ENCODE assay signal across 1 cellular context in genomic region chr1:9822897-9823692, GRCh38.
A peak's percentile ranks its signal among the peaks of the same experiment; 100 is the strongest.
TF ChIP-seq lines count a peak whose summit lies in the region.

No MANE protein-coding gene starts in this region.

TF ChIP-seq in HEK293, 187 proteins besides CTCF, POLR2A, EP300 and RAD21 (continued from another document):
- TF ChIP-seq ZNF488 (tag by site-specific recombination; IDR thresholded peaks at IDR 0.05) (no peak), ZNF561 (tag by site-specific recombination; IDR thresholded peaks at IDR 0.05; ENCODE audit: borderline replicate concordance) (0 out of 2 replicates have a peak, but pooled peaks have one; percentile 30), KLF16 (tag by site-specific recombination; IDR thresholded peaks at IDR 0.05) (peak; percentile 49; the same call in 1 of the 2 replicates), KLF8 (tag by site-specific recombination; IDR thresholded peaks at IDR 0.05) (0 out of 2 replicates have a peak, but pooled peaks have one; percentile 20), ZNF214 (tag by site-specific recombination; IDR thresholded peaks at IDR 0.05; ENCODE audit: borderline replicate concordance) (no peak), ZNF529 (tag by site-specific recombination; IDR thresholded peaks at IDR 0.05; ENCODE audit: insufficient replicate concordance) (no peak), ZNF19 (tag by site-specific recombination; IDR thresholded peaks at IDR 0.05; ENCODE audit: low read depth) (no peak), MYNN (tag by site-specific recombination; IDR thresholded peaks at IDR 0.05; ENCODE audit: borderline replicate concordance) (peak; percentile 34; the same call in 1 of the 2 replicates), ZNF704 (tag by site-specific recombination; IDR thresholded peaks at IDR 0.05) (no peak), SCRT2 (tag by site-specific recombination; IDR thresholded peaks at IDR 0.05) (0 out of 2 replicates have a peak, but pooled peaks have one; percentile 29), ZFP37 (tag by site-specific recombination; IDR thresholded peaks at IDR 0.05) (0 out of 2 replicates have a peak, but pooled peaks have one; percentile 42), PBX3 (CRISPR knock-in tag; IDR thresholded peaks at IDR 0.05) (no peak; the same call in 1 of the 2 replicates), ZNF501 (tag by site-specific recombination; IDR thresholded peaks at IDR 0.05) (peak; percentile 65; the same call in 1 of the 2 replicates), GLIS2 (tag by site-specific recombination; IDR thresholded peaks at IDR 0.05) (peak; percentile 82), ZBTB48 (tag by site-specific recombination; IDR thresholded peaks at IDR 0.05) (peak; percentile 38; the same call in 1 of the 2 replicates), ZNF423 (tag by site-specific recombination; IDR thresholded peaks at IDR 0.05) (peak; percentile 91), ZNF791 (tag by site-specific recombination; IDR thresholded peaks at IDR 0.05) (no peak), KLF7 (tag by site-specific recombination; IDR thresholded peaks at IDR 0.05; ENCODE audit: borderline replicate concordance) (peak; percentile 51; the same call in 1 of the 2 replicates), SP7 (tag by site-specific recombination; IDR thresholded peaks at IDR 0.05) (peak; percentile 54; the same call in 1 of the 2 replicates), PRDM10 (tag by site-specific recombination; IDR thresholded peaks at IDR 0.05) (peak; percentile 67), ZNF174 (tag by site-specific recombination; IDR thresholded peaks at IDR 0.05) (no peak), ZBTB20 (tag by site-specific recombination; IDR thresholded peaks at IDR 0.05) (peak; percentile 85), ZNF10 (tag by site-specific recombination; IDR thresholded peaks at IDR 0.05) (0 out of 2 replicates have a peak, but pooled peaks have one; percentile 16), ZBTB8A (tag by site-specific recombination; IDR thresholded peaks at IDR 0.05) (peak; percentile 48; the same call in 1 of the 2 replicates), ZXDB (tag by site-specific recombination; IDR thresholded peaks at IDR 0.05) (0 out of 2 replicates have a peak, but pooled peaks have one; percentile 42), ZNF76 (tag by site-specific recombination; IDR thresholded peaks at IDR 0.05; ENCODE audit: borderline replicate concordance, low read depth) (peak; percentile 65), ZNF677 (tag by site-specific recombination; IDR thresholded peaks at IDR 0.05) (no peak), ZBTB7A (tag by site-specific recombination; IDR thresholded peaks at IDR 0.05; ENCODE audit: low read depth) (peak; percentile 45; the same call in 1 of the 2 replicates), ZNF248 (tag by site-specific recombination; IDR thresholded peaks at IDR 0.05) (no peak)
- TF ChIP-seq, protein P1, sequence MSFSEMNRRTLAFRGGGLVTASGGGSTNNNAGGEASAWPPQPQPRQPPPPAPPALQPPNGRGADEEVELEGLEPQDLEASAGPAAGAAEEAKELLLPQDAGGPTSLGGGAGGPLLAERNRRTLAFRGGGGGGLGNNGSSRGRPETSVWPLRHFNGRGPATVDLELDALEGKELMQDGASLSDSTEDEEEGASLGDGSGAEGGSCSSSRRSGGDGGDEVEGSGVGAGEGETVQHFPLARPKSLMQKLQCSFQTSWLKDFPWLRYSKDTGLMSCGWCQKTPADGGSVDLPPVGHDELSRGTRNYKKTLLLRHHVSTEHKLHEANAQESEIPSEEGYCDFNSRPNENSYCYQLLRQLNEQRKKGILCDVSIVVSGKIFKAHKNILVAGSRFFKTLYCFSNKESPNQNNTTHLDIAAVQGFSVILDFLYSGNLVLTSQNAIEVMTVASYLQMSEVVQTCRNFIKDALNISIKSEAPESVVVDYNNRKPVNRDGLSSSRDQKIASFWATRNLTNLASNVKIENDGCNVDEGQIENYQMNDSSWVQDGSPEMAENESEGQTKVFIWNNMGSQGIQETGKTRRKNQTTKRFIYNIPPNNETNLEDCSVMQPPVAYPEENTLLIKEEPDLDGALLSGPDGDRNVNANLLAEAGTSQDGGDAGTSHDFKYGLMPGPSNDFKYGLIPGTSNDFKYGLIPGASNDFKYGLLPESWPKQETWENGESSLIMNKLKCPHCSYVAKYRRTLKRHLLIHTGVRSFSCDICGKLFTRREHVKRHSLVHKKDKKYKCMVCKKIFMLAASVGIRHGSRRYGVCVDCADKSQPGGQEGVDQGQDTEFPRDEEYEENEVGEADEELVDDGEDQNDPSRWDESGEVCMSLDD (tag by site-specific recombination; IDR thresholded peaks at IDR 0.05), result peak; percentile 75
- TF ChIP-seq, protein P2, sequence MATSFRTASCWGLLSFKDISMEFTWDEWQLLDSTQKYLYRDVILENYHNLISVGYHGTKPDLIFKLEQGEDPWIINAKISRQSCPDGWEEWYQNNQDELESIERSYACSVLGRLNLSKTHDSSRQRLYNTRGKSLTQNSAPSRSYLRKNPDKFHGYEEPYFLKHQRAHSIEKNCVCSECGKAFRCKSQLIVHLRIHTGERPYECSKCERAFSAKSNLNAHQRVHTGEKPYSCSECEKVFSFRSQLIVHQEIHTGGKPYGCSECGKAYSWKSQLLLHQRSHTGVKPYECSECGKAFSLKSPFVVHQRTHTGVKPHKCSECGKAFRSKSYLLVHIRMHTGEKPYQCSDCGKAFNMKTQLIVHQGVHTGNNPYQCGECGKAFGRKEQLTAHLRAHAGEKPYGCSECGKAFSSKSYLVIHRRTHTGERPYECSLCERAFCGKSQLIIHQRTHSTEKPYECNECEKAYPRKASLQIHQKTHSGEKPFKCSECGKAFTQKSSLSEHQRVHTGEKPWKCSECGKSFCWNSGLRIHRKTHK (tag by site-specific recombination; IDR thresholded peaks at IDR 0.05), result no peak
- TF ChIP-seq, protein P3, sequence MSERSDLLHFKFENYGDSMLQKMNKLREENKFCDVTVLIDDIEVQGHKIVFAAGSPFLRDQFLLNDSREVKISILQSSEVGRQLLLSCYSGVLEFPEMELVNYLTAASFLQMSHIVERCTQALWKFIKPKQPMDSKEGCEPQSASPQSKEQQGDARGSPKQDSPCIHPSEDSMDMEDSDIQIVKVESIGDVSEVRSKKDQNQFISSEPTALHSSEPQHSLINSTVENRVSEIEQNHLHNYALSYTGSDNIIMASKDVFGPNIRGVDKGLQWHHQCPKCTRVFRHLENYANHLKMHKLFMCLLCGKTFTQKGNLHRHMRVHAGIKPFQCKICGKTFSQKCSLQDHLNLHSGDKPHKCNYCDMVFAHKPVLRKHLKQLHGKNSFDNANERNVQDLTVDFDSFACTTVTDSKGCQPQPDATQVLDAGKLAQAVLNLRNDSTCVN (tag by site-specific recombination; optimal IDR thresholded peaks at IDR 0.05), result peak; percentile 87
- TF ChIP-seq, protein P4, sequence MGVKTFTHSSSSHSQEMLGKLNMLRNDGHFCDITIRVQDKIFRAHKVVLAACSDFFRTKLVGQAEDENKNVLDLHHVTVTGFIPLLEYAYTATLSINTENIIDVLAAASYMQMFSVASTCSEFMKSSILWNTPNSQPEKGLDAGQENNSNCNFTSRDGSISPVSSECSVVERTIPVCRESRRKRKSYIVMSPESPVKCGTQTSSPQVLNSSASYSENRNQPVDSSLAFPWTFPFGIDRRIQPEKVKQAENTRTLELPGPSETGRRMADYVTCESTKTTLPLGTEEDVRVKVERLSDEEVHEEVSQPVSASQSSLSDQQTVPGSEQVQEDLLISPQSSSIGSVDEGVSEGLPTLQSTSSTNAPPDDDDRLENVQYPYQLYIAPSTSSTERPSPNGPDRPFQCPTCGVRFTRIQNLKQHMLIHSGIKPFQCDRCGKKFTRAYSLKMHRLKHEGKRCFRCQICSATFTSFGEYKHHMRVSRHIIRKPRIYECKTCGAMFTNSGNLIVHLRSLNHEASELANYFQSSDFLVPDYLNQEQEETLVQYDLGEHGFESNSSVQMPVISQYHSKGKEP (tag by site-specific recombination; IDR thresholded peaks at IDR 0.05), result no peak
- TF ChIP-seq, protein P5, sequence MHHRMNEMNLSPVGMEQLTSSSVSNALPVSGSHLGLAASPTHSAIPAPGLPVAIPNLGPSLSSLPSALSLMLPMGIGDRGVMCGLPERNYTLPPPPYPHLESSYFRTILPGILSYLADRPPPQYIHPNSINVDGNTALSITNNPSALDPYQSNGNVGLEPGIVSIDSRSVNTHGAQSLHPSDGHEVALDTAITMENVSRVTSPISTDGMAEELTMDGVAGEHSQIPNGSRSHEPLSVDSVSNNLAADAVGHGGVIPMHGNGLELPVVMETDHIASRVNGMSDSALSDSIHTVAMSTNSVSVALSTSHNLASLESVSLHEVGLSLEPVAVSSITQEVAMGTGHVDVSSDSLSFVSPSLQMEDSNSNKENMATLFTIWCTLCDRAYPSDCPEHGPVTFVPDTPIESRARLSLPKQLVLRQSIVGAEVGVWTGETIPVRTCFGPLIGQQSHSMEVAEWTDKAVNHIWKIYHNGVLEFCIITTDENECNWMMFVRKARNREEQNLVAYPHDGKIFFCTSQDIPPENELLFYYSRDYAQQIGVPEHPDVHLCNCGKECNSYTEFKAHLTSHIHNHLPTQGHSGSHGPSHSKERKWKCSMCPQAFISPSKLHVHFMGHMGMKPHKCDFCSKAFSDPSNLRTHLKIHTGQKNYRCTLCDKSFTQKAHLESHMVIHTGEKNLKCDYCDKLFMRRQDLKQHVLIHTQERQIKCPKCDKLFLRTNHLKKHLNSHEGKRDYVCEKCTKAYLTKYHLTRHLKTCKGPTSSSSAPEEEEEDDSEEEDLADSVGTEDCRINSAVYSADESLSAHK (tag by site-specific recombination; IDR thresholded peaks at IDR 0.05), result peak; percentile 92
